In the genomic region with DNA sequence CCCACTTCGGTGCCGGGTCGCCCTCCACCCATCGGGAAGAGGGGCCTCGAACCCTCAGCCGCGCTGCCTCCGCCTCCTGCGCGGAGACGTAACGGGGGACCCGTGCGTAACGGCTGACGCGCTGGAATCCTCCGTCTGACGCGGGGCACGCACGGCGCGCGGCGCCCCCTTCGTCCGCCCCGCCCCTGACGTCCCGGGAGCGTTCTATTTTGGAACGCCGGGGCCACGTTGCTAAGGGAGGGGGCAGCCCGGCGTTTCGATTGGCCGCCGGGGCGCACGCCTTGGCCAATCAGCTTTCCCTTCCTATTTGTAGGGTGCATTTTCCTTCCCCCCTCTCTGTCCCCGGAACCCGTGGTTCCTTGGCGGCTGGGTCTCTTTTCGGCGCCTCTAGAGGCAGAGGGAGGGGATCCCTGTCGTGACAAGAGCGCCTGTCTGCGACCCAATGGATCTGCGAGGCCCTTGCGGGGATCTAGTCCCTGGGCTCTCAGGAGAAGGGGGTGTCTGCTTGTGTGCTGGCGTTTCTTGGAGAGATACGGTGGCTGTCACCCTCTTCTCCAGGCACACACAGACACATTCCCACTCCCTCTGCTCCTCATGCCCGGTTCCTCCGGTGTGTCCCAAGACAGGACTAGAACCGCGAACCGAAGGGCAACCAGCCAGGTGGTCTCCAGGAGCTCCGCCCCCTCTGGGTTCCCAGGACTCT, we compare ENCODE assay signal across 1 cellular context.
TF ChIP-seq lines count a peak whose summit lies in the region.

No MANE protein-coding gene starts in this region.

TF ChIP-seq in HepG2, 621 proteins besides CTCF, POLR2A, EP300 and RAD21 (continued from another document and continues in another):
- TF ChIP-seq BCL3 (CRISPR knock-in tag; IDR thresholded peaks at IDR 0.05) (no peak; the same call in 1 of the 2 replicates), ZNF232 (CRISPR knock-in tag; IDR thresholded peaks at IDR 0.05; ENCODE audit: borderline replicate concordance) (0 out of 2 replicates have a peak, but pooled peaks have one; percentile 37), SNRNP70 (IDR thresholded peaks at IDR 0.05; ENCODE audit: low read depth, low read length) (no peak), ZNF878 (CRISPR knock-in tag; IDR thresholded peaks at IDR 0.05) (peak; percentile 69; the same call in 1 of the 2 replicates), TAF1 (CRISPR knock-in tag; IDR thresholded peaks at IDR 0.05) (peak; percentile 53; the same call in 1 of the 2 replicates), CERS6 (CRISPR knock-in tag; IDR thresholded peaks at IDR 0.05) (no peak), MTA3 (CRISPR knock-in tag; IDR thresholded peaks at IDR 0.05) (no peak), ZNF446 (CRISPR knock-in tag; IDR thresholded peaks at IDR 0.05) (no peak), GATAD2A (CRISPR knock-in tag; IDR thresholded peaks at IDR 0.05) (no peak), ZNF160 (CRISPR knock-in tag; IDR thresholded peaks at IDR 0.05) (no peak), ZNF567 (CRISPR knock-in tag; IDR thresholded peaks at IDR 0.05; ENCODE audit: borderline replicate concordance) (no peak; the same call in 1 of the 2 replicates), ATRX (CRISPR knock-in tag; IDR thresholded peaks at IDR 0.05; ENCODE audit: borderline replicate concordance) (no peak), ISL2 (CRISPR knock-in tag; IDR thresholded peaks at IDR 0.05) (no peak; the same call in 1 of the 2 replicates), ZMYM3 (CRISPR knock-in tag; IDR thresholded peaks at IDR 0.05) (no peak), BRD4 (CRISPR knock-in tag; IDR thresholded peaks at IDR 0.05) (no peak), TOE1 (CRISPR knock-in tag; IDR thresholded peaks at IDR 0.05) (no peak), ZNF282 (IDR thresholded peaks at IDR 0.05; ENCODE audit: partially characterized antibody) (no peak), SMARCE1 (IDR thresholded peaks at IDR 0.05; ENCODE audit: borderline replicate concordance) (no peak), TAF15 (IDR thresholded peaks at IDR 0.05; ENCODE audit: low read depth, low read length, poor library complexity, severe bottlenecking) (no peak), FOXA1 (IDR thresholded peaks at IDR 0.05) (no peak), FOXA1 (CRISPR knock-in tag; IDR thresholded peaks at IDR 0.05) (peak; percentile 31; the same call in 1 of the 2 replicates), RFX1 (IDR thresholded peaks at IDR 0.05) (peak; percentile 79), SIN3A (IDR thresholded peaks at IDR 0.05; ENCODE audit: borderline replicate concordance, low read depth, low read length) (peak; percentile 75; the same call in 1 of the 2 replicates), ZNF576 (CRISPR knock-in tag; IDR thresholded peaks at IDR 0.05) (peak; percentile 28; the same call in 1 of the 2 replicates), ZNF317 (CRISPR knock-in tag; IDR thresholded peaks at IDR 0.05) (peak; percentile 83), WIZ (CRISPR knock-in tag; IDR thresholded peaks at IDR 0.05) (no peak), SAP130 (CRISPR knock-in tag; IDR thresholded peaks at IDR 0.05; ENCODE audit: low read depth) (peak; percentile 97), NKX3-1 (CRISPR knock-in tag; IDR thresholded peaks at IDR 0.05) (no peak), ATAD3A (CRISPR knock-in tag; IDR thresholded peaks at IDR 0.05) (no peak), ZNF24 (IDR thresholded peaks at IDR 0.05) (no peak), ZNF598 (CRISPR knock-in tag; IDR thresholded peaks at IDR 0.05; ENCODE audit: borderline replicate concordance) (no peak), ZMAT5 (CRISPR knock-in tag; IDR thresholded peaks at IDR 0.05; ENCODE audit: borderline replicate concordance, low read depth) (no peak), ZFP90 (CRISPR knock-in tag; IDR thresholded peaks at IDR 0.05; ENCODE audit: borderline replicate concordance) (no peak), STAT5B (CRISPR knock-in tag; IDR thresholded peaks at IDR 0.05) (no peak), ZSCAN9 (CRISPR knock-in tag; IDR thresholded peaks at IDR 0.05; ENCODE audit: borderline replicate concordance) (no peak), NR2F6 (IDR thresholded peaks at IDR 0.05) (no peak), NR2F6 (CRISPR knock-in tag; IDR thresholded peaks at IDR 0.05) (peak; percentile 43; the same call in 1 of the 2 replicates), NBN (conservative IDR thresholded peaks at IDR 0.05) (no peak), ZNF616 (CRISPR knock-in tag; IDR thresholded peaks at IDR 0.05; ENCODE audit: low read depth) (no peak), GLI4 (CRISPR knock-in tag; IDR thresholded peaks at IDR 0.05; ENCODE audit: borderline replicate concordance) (no peak), ZNF703 (CRISPR knock-in tag; IDR thresholded peaks at IDR 0.05; ENCODE audit: borderline replicate concordance) (no peak), RFXANK (CRISPR knock-in tag; IDR thresholded peaks at IDR 0.05) (no peak), XRCC5 (optimal IDR thresholded peaks at IDR 0.05; ENCODE audit: low read length) (peak; percentile 45), SRSF1 (optimal IDR thresholded peaks at IDR 0.05; ENCODE audit: low read depth, low read length) (peak; percentile 72), ZNF747 (CRISPR knock-in tag; IDR thresholded peaks at IDR 0.05; ENCODE audit: borderline replicate concordance) (peak; percentile 68), ZSCAN21 (CRISPR knock-in tag; IDR thresholded peaks at IDR 0.05; ENCODE audit: borderline replicate concordance) (no peak; the same call in 1 of the 2 replicates), ARHGAP35 (CRISPR knock-in tag; IDR thresholded peaks at IDR 0.05; ENCODE audit: borderline replicate concordance) (no peak), NCOA5 (CRISPR knock-in tag; IDR thresholded peaks at IDR 0.05) (no peak), ZIK1 (CRISPR knock-in tag; IDR thresholded peaks at IDR 0.05; ENCODE audit: borderline replicate concordance, low read depth) (no peak), SIX4 (CRISPR knock-in tag; IDR thresholded peaks at IDR 0.05) (no peak), ZXDC (CRISPR knock-in tag; IDR thresholded peaks at IDR 0.05) (no peak), PTBP1 (IDR thresholded peaks at IDR 0.05; ENCODE audit: low read depth, low read length, poor library complexity, severe bottlenecking) (no peak), NFIC (IDR thresholded peaks at IDR 0.05; ENCODE audit: low read length) (no peak), ZNF253 (CRISPR knock-in tag; IDR thresholded peaks at IDR 0.05; ENCODE audit: borderline replicate concordance) (no peak)
- TF ChIP-seq, protein P1, sequence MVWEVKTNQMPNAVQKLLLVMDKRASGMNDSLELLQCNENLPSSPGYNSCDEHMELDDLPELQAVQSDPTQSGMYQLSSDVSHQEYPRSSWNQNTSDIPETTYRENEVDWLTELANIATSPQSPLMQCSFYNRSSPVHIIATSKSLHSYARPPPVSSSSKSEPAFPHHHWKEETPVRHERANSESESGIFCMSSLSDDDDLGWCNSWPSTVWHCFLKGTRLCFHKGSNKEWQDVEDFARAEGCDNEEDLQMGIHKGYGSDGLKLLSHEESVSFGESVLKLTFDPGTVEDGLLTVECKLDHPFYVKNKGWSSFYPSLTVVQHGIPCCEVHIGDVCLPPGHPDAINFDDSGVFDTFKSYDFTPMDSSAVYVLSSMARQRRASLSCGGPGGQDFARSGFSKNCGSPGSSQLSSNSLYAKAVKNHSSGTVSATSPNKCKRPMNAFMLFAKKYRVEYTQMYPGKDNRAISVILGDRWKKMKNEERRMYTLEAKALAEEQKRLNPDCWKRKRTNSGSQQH (CRISPR knock-in tag; IDR thresholded peaks at IDR 0.05; ENCODE audit: low read depth) = peak; percentile 78; the same call in 1 of the 2 replicates
- TF ChIP-seq, protein P2, sequence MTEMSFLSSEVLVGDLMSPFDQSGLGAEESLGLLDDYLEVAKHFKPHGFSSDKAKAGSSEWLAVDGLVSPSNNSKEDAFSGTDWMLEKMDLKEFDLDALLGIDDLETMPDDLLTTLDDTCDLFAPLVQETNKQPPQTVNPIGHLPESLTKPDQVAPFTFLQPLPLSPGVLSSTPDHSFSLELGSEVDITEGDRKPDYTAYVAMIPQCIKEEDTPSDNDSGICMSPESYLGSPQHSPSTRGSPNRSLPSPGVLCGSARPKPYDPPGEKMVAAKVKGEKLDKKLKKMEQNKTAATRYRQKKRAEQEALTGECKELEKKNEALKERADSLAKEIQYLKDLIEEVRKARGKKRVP (CRISPR knock-in tag; IDR thresholded peaks at IDR 0.05) = no peak
- TF ChIP-seq, protein P3, sequence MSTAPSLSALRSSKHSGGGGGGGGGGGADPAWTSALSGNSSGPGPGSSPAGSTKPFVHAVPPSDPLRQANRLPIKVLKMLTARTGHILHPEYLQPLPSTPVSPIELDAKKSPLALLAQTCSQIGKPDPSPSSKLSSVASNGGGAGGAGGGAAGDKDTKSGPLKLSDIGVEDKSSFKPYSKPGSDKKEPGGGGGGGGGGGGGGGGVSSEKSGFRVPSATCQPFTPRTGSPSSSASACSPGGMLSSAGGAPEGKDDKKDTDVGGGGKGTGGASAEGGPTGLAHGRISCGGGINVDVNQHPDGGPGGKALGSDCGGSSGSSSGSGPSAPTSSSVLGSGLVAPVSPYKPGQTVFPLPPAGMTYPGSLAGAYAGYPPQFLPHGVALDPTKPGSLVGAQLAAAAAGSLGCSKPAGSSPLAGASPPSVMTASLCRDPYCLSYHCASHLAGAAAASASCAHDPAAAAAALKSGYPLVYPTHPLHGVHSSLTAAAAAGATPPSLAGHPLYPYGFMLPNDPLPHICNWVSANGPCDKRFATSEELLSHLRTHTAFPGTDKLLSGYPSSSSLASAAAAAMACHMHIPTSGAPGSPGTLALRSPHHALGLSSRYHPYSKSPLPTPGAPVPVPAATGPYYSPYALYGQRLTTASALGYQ (CRISPR knock-in tag; IDR thresholded peaks at IDR 0.05) = no peak
